17 cellular contexts compared by ENCODE assay signal in the genomic region with DNA sequence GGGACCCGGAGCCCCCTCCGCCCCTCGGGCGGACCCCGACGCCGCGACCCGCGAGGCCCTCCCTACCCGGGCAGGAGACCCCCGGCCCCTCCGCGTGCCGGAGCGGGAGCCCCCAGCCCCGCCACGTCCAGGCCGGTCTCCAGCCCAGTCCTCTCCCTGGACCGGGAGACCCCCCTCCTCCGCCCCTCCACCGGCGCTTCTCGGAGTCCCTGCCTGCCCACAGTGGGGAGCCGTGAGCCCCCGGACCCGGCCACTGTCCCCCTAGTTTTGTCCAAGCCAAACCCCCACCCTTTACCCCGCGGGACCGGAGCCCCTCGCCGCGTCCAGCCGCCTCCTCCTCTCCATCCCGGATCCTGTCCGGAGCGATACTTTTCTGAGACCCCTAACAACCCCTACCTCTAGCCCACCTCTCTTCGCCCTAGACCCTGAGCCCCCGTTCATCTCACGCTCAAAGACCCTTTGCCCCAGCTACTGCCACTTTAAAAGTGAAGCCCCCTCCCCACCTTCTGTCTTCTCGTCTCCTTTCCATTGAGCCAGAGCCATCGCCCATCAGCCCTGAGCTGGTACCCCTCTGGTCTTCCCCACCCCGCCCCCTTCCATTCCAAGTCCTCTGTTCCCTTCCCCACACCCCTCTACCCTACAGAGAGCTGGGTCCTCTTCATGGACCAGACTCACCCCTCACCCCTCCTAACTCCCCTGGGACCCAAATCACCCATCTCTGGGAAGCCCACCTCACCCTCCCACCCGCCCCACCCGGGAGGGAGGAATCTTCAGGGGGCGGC. TPM values are rescaled to one million over a fixed set of nuclear protein-coding genes. Genes with fewer than 3 reads are reported as not detected.
DNase-seq lines count a peak whose midpoint lies in the region; ATAC-seq and TF ChIP-seq lines count a peak whose summit lies in the region.
"Had no signal": no experiment of that assay in that cellular context is flagged by ENCODE, and none has a peak within 500 bp of the region (broad histone marks: within the 10 kb centered on the region; RNA-seq: fewer than 3 reads in every experiment).

No MANE protein-coding gene starts in this region.

- H3K36me3 Mint-ChIP-seq in activated B cell treated with CpG ODN at 0.5 μM for 24 hours (ENCODE audit: low read depth): no peaks in the 10 kb centered on the region
- no peaks in the 10 kb centered on the region for H3K36me3 Mint-ChIP-seq in osteocyte (ENCODE audit: unreplicated experiment)

- H3K36me3 ChIP-seq in H7 (replicated peaks; ENCODE audit: control insufficient read depth, insufficient read depth, low read length): no peaks in the 10 kb centered on the region

- no peak overlapping the region for H3K27ac Mint-ChIP-seq in activated B cell treated with CpG ODN at 0.5 μM for 24 hours
- H3K27ac Mint-ChIP-seq in osteocyte (ENCODE audit: unreplicated experiment): no peak overlapping the region

- peak overlapping the region; percentile 38 for H3K4me3 ChIP-seq in H7 (ENCODE audit: insufficient read depth, low read depth, low read length)
- H3K4me3 ChIP-seq in iPS-11a (ENCODE audit: low read depth, low read length): peak overlapping the region; percentile 18
- H3K4me3 ChIP-seq: body of pancreas, PC-9 had no signal

- peaks cover 5% of the 10 kb centered on the region for H3K4me1 Mint-ChIP-seq in activated B cell treated with CpG ODN at 0.5 μM for 24 hours
- H3K4me1 Mint-ChIP-seq in osteocyte (ENCODE audit: unreplicated experiment): peaks cover 1% of the 10 kb centered on the region

- peak overlapping the region; percentile 42 for H3K4me3 Mint-ChIP-seq in activated B cell treated with CpG ODN at 0.5 μM for 24 hours
- peak overlapping the region; percentile 62 for H3K4me3 Mint-ChIP-seq in osteocyte (ENCODE audit: unreplicated experiment)

- peaks cover 11% of the 10 kb centered on the region for H3K27me3 ChIP-seq in H7 (ENCODE audit: control insufficient read depth, insufficient read depth, low read length)

- CTCF ChIA-PET in activated B cell treated with CpG ODN at 0.5 μM for 24 hours (lab: Charles Lee): no interaction called here

- DNase-seq in H7 (peak; percentile 88), activated B cell treated with CpG ODN at 0.5 μM for 24 hours (no peak), osteocyte (ENCODE audit: extremely low spot score, unreplicated experiment) (no peak), CD1c-positive myeloid dendritic cell (ENCODE audit: extremely low spot score) (no peak), NCI-H446 treated with DMSO at 0.1 percent for 48 hours (lab: John Stamatoyannopoulos, UW) (no peak), hepatic stellate cell (ENCODE audit: low spot score) (no peak)
- DNase-seq: activated T-cell treated with anti-CD3 and anti-CD28 coated beads, Interleukin-2, amount 50 U/mL, for 48 hours; body of pancreas; C1 segment of cervical spinal cord; EL; MV-4-11; NCI-H226; PC-9 had no signal

- TF ChIP-seq CTCF in activated B cell treated with CpG ODN at 0.5 μM for 24 hours (IDR thresholded peaks at IDR 0.05): no peak
- TF ChIP-seq CTCF in osteocyte (IDR thresholded peaks at IDR 0.05): no peak

- POLR2A ChIA-PET in activated B cell treated with CpG ODN at 0.5 μM for 24 hours (lab: Charles Lee): no interaction called here

- intact Hi-C loops in activated B cell treated with CpG ODN at 0.5 μM for 24 hours (cut with micrococcal nuclease): loop anchor here (1.0 kb wide), 1 partner anchor 206 kb away; no protein-coding TSS in a partner anchor

- no peaks in the 10 kb centered on the region for H3K9me3 Mint-ChIP-seq in activated B cell treated with CpG ODN at 0.5 μM for 24 hours
- no peaks in the 10 kb centered on the region for H3K9me3 Mint-ChIP-seq in osteocyte (ENCODE audit: unreplicated experiment)

- H3K27me3 Mint-ChIP-seq in activated B cell treated with CpG ODN at 0.5 μM for 24 hours (peaks cover 29% of the 10 kb centered on the region), osteocyte (ENCODE audit: unreplicated experiment) (peaks cover 6% of the 10 kb centered on the region)

- no peak for ATAC-seq in activated B cell treated with CpG ODN at 0.5 μM for 24 hours (ENCODE audit: low read depth)
- no peak for ATAC-seq in GM19463 (IDR thresholded peaks at IDR 0.05; ENCODE audit: unreplicated experiment)
- ATAC-seq: activated CD4-positive, CD25-positive, alpha-beta regulatory T cell treated with anti-CD3 and anti-CD28 coated beads, Interleukin-2, amount 50 U/mL, for 24 hours; body of pancreas had no signal

RNA-seq across cellular contexts. Expression of a gene that starts 1.0 kb away (rescaled TPM):
- 0.55 and 1.2 TPM in 2 replicates for total RNA-seq in H7 (2014; rRNA removed; shearing (Covaris generic))
- total RNA-seq in activated B cell treated with CpG ODN at 0.5 μM for 24 hours (not detected in 2 replicates), osteocyte (0.21 TPM in 1 of 2 replicates, not detected in the other)
- total RNA-seq: lung microvascular endothelial cell had no signal

RNA-seq across cellular contexts. Expression of a gene that starts 16.0 kb away (rescaled TPM):
- 1.3 and 1.6 TPM in 2 replicates for total RNA-seq in H7 (2014; rRNA removed; shearing (Covaris generic))
- total RNA-seq in activated B cell treated with CpG ODN at 0.5 μM for 24 hours (1.6 TPM in 2 replicates), osteocyte (1.2 and 1.3 TPM in 2 replicates)
